ENCODE assay signal across 8 cellular contexts in genomic region chr1:1079408-1080121, GRCh38. TPM values are rescaled to one million over a fixed set of nuclear protein-coding genes. Genes with fewer than 3 reads are reported as not detected.
A peak's percentile ranks its signal among the peaks of the same experiment; 100 is the strongest.
DNase-seq lines count a peak whose midpoint lies in the region; ATAC-seq, FAIRE-seq and TF ChIP-seq lines count a peak whose summit lies in the region.

No MANE protein-coding gene starts in this region.

- no peaks in the 10 kb centered on the region for H3K9me3 ChIP-seq in keratinocyte (ENCODE audit: control insufficient read depth, low read depth, low read length)

- peak overlapping the region; percentile 22 to 23 for H3K4me3 ChIP-seq in cardiac fibroblast (replicated peaks in 1 of 2; ENCODE audit: low read depth in 2 of 2, low read length in 2 of 2)
- H3K4me3 ChIP-seq in keratinocyte (ENCODE audit: control insufficient read depth in 2 of 3, extremely low read depth in 1 of 3, insufficient read depth in 2 of 3, low read depth in 1 of 3, low read length in 3 of 3) = peak overlapping the region in 2 of 3 experiments; percentile 5 to 51

- peak; percentile 87 for FAIRE-seq in keratinocyte (lab: Jason Lieb, UNC)

- ATAC-seq in HG03175 (IDR thresholded peaks at IDR 0.05; ENCODE audit: unreplicated experiment) (peak; percentile 49), HG02642 (IDR thresholded peaks at IDR 0.05; ENCODE audit: poor library complexity, unreplicated experiment) (no peak)

- H3K4me1 ChIP-seq in keratinocyte (ENCODE audit: control insufficient read depth, extremely low read depth, insufficient read depth, low read length) = peaks cover 12% of the 10 kb centered on the region

- peaks cover 0 to 6% of the 10 kb centered on the region in 2 experiments for H3K36me3 ChIP-seq in keratinocyte (ENCODE audit: control insufficient read depth in 2 of 2, extremely low read depth in 1 of 2, insufficient read depth in 2 of 2, low read length in 2 of 2)

- peak overlapping the region; percentile 37 for H2AFZ ChIP-seq in keratinocyte (ENCODE audit: control insufficient read depth, low read length)

- dilution Hi-C loops in keratinocyte (cut with MboI; ENCODE audit: extremely low pct_ligation_motif_present, low sequenced_read_pairs) = no loop called here

- peaks cover 9% of the 10 kb centered on the region for H3K27me3 ChIP-seq in keratinocyte (ENCODE audit: control insufficient read depth, extremely low read depth, insufficient read depth, low read length)

- peak overlapping the region; percentile 54 for H3K9ac ChIP-seq in keratinocyte (ENCODE audit: control insufficient read depth, extremely low read depth, insufficient read depth, low read length)

- H3K27ac ChIP-seq in keratinocyte (ENCODE audit: control insufficient read depth, insufficient read depth, low read length) = peak overlapping the region; percentile 36

- no peaks in the 10 kb centered on the region for H3K79me2 ChIP-seq in keratinocyte (ENCODE audit: control insufficient read depth, insufficient read depth, low read length)

- no peaks in the 10 kb centered on the region for H4K20me1 ChIP-seq in keratinocyte (ENCODE audit: control insufficient read depth, extremely low read depth, insufficient read depth, low read length)

- TF ChIP-seq CTCF in cardiac fibroblast (IDR thresholded peaks at IDR 0.05; ENCODE audit: low read depth, low read length) (no peak), keratinocyte (optimal IDR thresholded peaks at IDR 0.05 in 1 of 3, IDR thresholded peaks at IDR 0.05 in 1 of 3, conservative IDR thresholded peaks at IDR 0.05 in 1 of 3; ENCODE audit: extremely low read depth in 1 of 3, insufficient read depth in 2 of 3, low read length in 3 of 3) (no peak)

- no peaks in the 10 kb centered on the region for H3K9me1 ChIP-seq in keratinocyte (ENCODE audit: control insufficient read depth, extremely low read depth, insufficient read depth, low read length)

- DNase-seq in Daoy (ENCODE audit: low read depth) (peak; percentile 99), RPMI8226 (peak; percentile 95), cardiac fibroblast (ENCODE audit: low read depth in 2 of 2) (peak; percentile 81 to 84), keratinocyte (ENCODE audit: low read depth, low spot score) (peak; percentile 86), NCI-H1048 (lab: John Stamatoyannopoulos, UW) (no peak)
- DNase-seq in stimulated activated CD4-positive, alpha-beta T cell treated with anti-CD3 and anti-CD28 coated beads, Interleukin-4, amount 100 ng/mL, for 4 hours = peak; percentile 37 to 55

- peak overlapping the region; percentile 73 for H3K4me2 ChIP-seq in keratinocyte (ENCODE audit: control insufficient read depth, extremely low read depth, insufficient read depth, low read depth, low read length)

RNA-seq across cellular contexts. Expression of gene RNF223, which starts 5.5 kb away (rescaled TPM):
- not detected in 2 replicates for total RNA-seq in Daoy (2014; rRNA removed; shearing (Covaris generic))
- 0.22 to 0.45 TPM (median 0.32 TPM) in 3 replicates for polyA plus RNA-seq in keratinocyte
- 3.1 TPM for polyA plus RNA-seq in keratinocyte (2011; ENCODE audit: low read depth)
- 0.27 and 0.56 TPM in 2 replicates for polyA plus RNA-seq in keratinocyte (2011; cell fraction: cytosol; rRNA removed)
- 0.90 and 0.99 TPM in 2 replicates for polyA plus RNA-seq in keratinocyte (2011; cell fraction: nucleus; rRNA removed)
- 0.29 and 19.8 TPM in 2 replicates for polyA plus RNA-seq in keratinocyte (2012; ENCODE audit: low replicate concordance)
- 0.56 TPM in 1 of 3 replicates, not detected in the others for polyA minus RNA-seq in keratinocyte
- not detected for polyA minus RNA-seq in keratinocyte (2011; cell fraction: cytosol; rRNA and poly(A)+ RNA removed)
- polyA minus RNA-seq in keratinocyte (2011; cell fraction: nucleus; rRNA and poly(A)+ RNA removed) = 1.2 and 1.8 TPM in 2 replicates

RNA-seq across cellular contexts. Expression of gene C1orf159, which starts 36.3 kb away (rescaled TPM):
- 14.8 and 19.1 TPM in 2 replicates for total RNA-seq in Daoy (2014; rRNA removed; shearing (Covaris generic))
- 6.1 to 8.8 TPM (median 8.0 TPM) in 3 replicates for polyA plus RNA-seq in keratinocyte
- polyA plus RNA-seq in keratinocyte (2011; ENCODE audit: low read depth) = 3.2 TPM
- 3.5 and 10.1 TPM in 2 replicates for polyA plus RNA-seq in keratinocyte (2011; cell fraction: cytosol; rRNA removed)
- 19.2 and 30.8 TPM in 2 replicates for polyA plus RNA-seq in keratinocyte (2011; cell fraction: nucleus; rRNA removed)
- 9.8 and 11.1 TPM in 2 replicates for polyA plus RNA-seq in keratinocyte (2012; ENCODE audit: low replicate concordance)
- polyA minus RNA-seq in keratinocyte = 2.4 to 4.1 TPM (median 3.7 TPM) in 3 replicates
- polyA minus RNA-seq in keratinocyte (2011; cell fraction: cytosol; rRNA and poly(A)+ RNA removed) = 8.4 TPM
- polyA minus RNA-seq in keratinocyte (2011; cell fraction: nucleus; rRNA and poly(A)+ RNA removed) = 9.0 and 9.5 TPM in 2 replicates

RNA-seq across cellular contexts. Expression of gene AGRN, which starts 59.6 kb away (rescaled TPM):
- total RNA-seq in Daoy (2014; rRNA removed; shearing (Covaris generic)) = 66.6 and 72.0 TPM in 2 replicates
- 72.4 to 128 TPM (median 115 TPM) in 3 replicates for polyA plus RNA-seq in keratinocyte
- 39.1 TPM for polyA plus RNA-seq in keratinocyte (2011; ENCODE audit: low read depth)
- 16.3 and 42.4 TPM in 2 replicates for polyA plus RNA-seq in keratinocyte (2011; cell fraction: cytosol; rRNA removed)
- 502 and 631 TPM in 2 replicates for polyA plus RNA-seq in keratinocyte (2011; cell fraction: nucleus; rRNA removed)
- 81.1 and 250 TPM in 2 replicates for polyA plus RNA-seq in keratinocyte (2012; ENCODE audit: low replicate concordance)
- 138 to 307 TPM (median 166 TPM) in 3 replicates for polyA minus RNA-seq in keratinocyte
- polyA minus RNA-seq in keratinocyte (2011; cell fraction: cytosol; rRNA and poly(A)+ RNA removed) = 279 TPM
- 641 and 796 TPM in 2 replicates for polyA minus RNA-seq in keratinocyte (2011; cell fraction: nucleus; rRNA and poly(A)+ RNA removed)
